ENCODE assay signal across 8 cellular contexts in the genomic region with DNA sequence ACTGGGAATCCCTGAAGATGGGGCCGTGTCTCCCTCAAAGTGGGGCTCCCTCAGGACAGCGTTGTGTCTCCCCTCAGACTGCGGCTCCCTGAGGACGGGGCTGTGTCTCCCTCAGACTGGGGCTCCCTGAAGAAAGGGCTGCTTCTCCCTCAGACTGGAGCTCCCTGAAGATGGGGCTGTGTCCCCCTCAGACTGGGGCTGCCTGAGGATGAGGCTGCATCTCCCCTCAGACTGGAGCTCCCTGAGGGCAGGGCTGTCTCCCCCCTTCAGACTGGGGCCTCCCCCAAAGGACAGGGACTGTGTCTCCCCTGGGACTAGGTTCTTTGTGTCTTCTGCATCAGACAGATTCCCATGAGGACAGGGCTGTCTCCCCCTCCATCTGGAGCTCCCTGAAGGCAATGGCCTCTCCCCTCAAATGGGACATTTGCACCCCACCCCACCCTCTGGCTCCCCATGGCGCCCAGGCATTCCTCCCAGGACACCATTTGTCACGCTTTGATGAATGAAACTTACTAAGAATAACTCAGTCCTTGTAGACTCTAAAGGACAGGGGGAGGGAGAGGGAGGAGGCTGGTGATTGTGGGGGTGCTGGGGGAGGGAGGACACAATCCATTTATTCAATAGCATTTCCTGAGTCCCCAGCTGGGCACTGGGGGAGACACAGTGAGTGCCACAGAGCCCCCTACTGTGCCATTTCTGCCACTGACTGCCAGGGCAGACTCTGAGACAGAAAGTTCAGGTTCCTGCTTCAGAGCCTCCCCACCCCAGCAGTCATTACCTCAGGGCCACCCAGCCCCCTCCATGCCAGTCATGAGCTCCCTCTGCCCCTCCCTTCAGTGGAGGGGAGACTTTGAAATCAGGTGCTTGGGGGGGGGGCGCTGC.
DNase-seq lines count a peak whose midpoint lies in the region; ATAC-seq and TF ChIP-seq lines count a peak whose summit lies in the region.

No MANE protein-coding gene starts in this region.

- no peak overlapping the region for H3K27ac ChIP-seq in GM23338 (ENCODE audit: low read depth)
- peak overlapping the region; percentile 91 for H3K27ac ChIP-seq in right cardiac atrium (ENCODE audit: low read length)

- no peak overlapping the region for H3K4me3 ChIP-seq in BJ (ENCODE audit: low read depth, low read length)
- no peak overlapping the region for H3K4me3 ChIP-seq in GM23338
- no peak overlapping the region for H3K4me3 ChIP-seq in right cardiac atrium (ENCODE audit: low read length)

- no peaks in the 10 kb centered on the region for H4K20me1 ChIP-seq in GM23338 (replicated peaks; ENCODE audit: insufficient read depth)

- H2AFZ ChIP-seq in GM23338, result no peak overlapping the region

- POLR2A ChIA-PET in BJ (lab: Charles Lee), result no interaction called here

- H3K4me1 ChIP-seq in GM23338 (ENCODE audit: insufficient read depth) (peaks cover 53% of the 10 kb centered on the region), right cardiac atrium (ENCODE audit: control insufficient read depth, insufficient read depth, low read length) (no peaks in the 10 kb centered on the region)

- no peak for DNase-seq in BJ (ENCODE audit: low read depth)
- DNase-seq in GM23338 (ENCODE audit: low spot score), result no peak
- peak; percentile 7 for DNase-seq in T1000 (lab: John Stamatoyannopoulos, UW)
- DNase-seq in right cardiac atrium, result peak; percentile 47 to 76 (median 68)

- no peaks in the 10 kb centered on the region for H3K79me2 ChIP-seq in GM23338 (replicated peaks; ENCODE audit: insufficient read depth)

- no peaks in the 10 kb centered on the region for H3K27me3 ChIP-seq in BJ (ENCODE audit: control insufficient read depth, insufficient read depth, low read length)
- peaks cover 30% of the 10 kb centered on the region for H3K27me3 ChIP-seq in GM23338 (ENCODE audit: insufficient read depth)
- no peaks in the 10 kb centered on the region for H3K27me3 ChIP-seq in right cardiac atrium (ENCODE audit: control insufficient read depth, insufficient read depth)

- peaks cover 15% of the 10 kb centered on the region for H3F3A ChIP-seq in GM23338 (replicated peaks; ENCODE audit: low read depth)

- H3K9me3 Mint-ChIP-seq in GM23338, result no peaks in the 10 kb centered on the region; the same call in 1 of the 3 replicates
- no peaks in the 10 kb centered on the region for H3K9me3 Mint-ChIP-seq in stimulated activated memory B cell treated with anti-CD40 and anti-IgM and Interleukin-4, amounts not matched to agents 10 μg/mL and 1 μg/mL and 100 μg/mL, for 72 hours

- peak overlapping the region; percentile 60 for H3K4me2 ChIP-seq in GM23338

- no peaks in the 10 kb centered on the region for H3K9me2 ChIP-seq in GM23338 (ENCODE audit: insufficient read depth)

- H3K27ac Mint-ChIP-seq in GM23338, result no peak overlapping the region
- no peak overlapping the region for H3K27ac Mint-ChIP-seq in stimulated activated memory B cell treated with anti-CD40 and anti-IgM and Interleukin-4, amounts not matched to agents 10 μg/mL and 1 μg/mL and 100 μg/mL, for 72 hours

- H3K36me3 Mint-ChIP-seq in GM23338 (ENCODE audit: low read depth), result no peaks in the 10 kb centered on the region; the same call in 2 of the 3 replicates
- no peaks in the 10 kb centered on the region for H3K36me3 Mint-ChIP-seq in stimulated activated memory B cell treated with anti-CD40 and anti-IgM and Interleukin-4, amounts not matched to agents 10 μg/mL and 1 μg/mL and 100 μg/mL, for 72 hours

- H3K9me3 ChIP-seq in right cardiac atrium (ENCODE audit: control insufficient read depth, low read length), result no peaks in the 10 kb centered on the region

- ATAC-seq in GM23338 (no peak), right cardiac atrium (peak; percentile 42 to 50), HG02870 (IDR thresholded peaks at IDR 0.05; ENCODE audit: unreplicated experiment) (no peak), GM21390 (IDR thresholded peaks at IDR 0.05; ENCODE audit: unreplicated experiment) (no peak), GM18511 (IDR thresholded peaks at IDR 0.05; ENCODE audit: unreplicated experiment) (no peak)
- ATAC-seq in stimulated activated memory B cell treated with anti-CD40 and anti-IgM and Interleukin-4, amounts not matched to agents 10 μg/mL and 1 μg/mL and 100 μg/mL, for 72 hours, result no peak

- peaks cover 70% of the 10 kb centered on the region for H3K4me1 Mint-ChIP-seq in GM23338
- peaks cover 28% of the 10 kb centered on the region for H3K4me1 Mint-ChIP-seq in stimulated activated memory B cell treated with anti-CD40 and anti-IgM and Interleukin-4, amounts not matched to agents 10 μg/mL and 1 μg/mL and 100 μg/mL, for 72 hours

- TF ChIP-seq CTCF in BJ (IDR thresholded peaks at IDR 0.05; ENCODE audit: insufficient read depth, low read depth, low read length) (0 out of 2 replicates have a peak, but pooled peaks have one; percentile 30), GM23338 (conservative IDR thresholded peaks at IDR 0.05; ENCODE audit: low read depth in 2 of 2) (peak; percentile 17 to 34; a peak in 3 of 4 replicates)

- 60% methylated on average over 7 of the region's 7 CpGs for WGBS in right cardiac atrium

- peaks cover 26% of the 10 kb centered on the region for H3K27me3 Mint-ChIP-seq in GM23338 (ENCODE audit: insufficient read depth, low read depth, poor library complexity)
- H3K27me3 Mint-ChIP-seq in stimulated activated memory B cell treated with anti-CD40 and anti-IgM and Interleukin-4, amounts not matched to agents 10 μg/mL and 1 μg/mL and 100 μg/mL, for 72 hours, result peaks cover 69% of the 10 kb centered on the region

- H3K4me3 Mint-ChIP-seq in GM23338, result no peak overlapping the region
- H3K4me3 Mint-ChIP-seq in stimulated activated memory B cell treated with anti-CD40 and anti-IgM and Interleukin-4, amounts not matched to agents 10 μg/mL and 1 μg/mL and 100 μg/mL, for 72 hours, result no peak overlapping the region

- CTCF ChIA-PET in BJ (lab: Yijun Ruan, JAX), result interaction anchor here (0.7 to 4.2 kb wide), 8 partner anchors 9 to 235 kb away, joined by 3 to 17 read pairs (median 3); a partner anchor contains a TSS

- H3K36me3 ChIP-seq in BJ (ENCODE audit: control insufficient read depth, insufficient read depth, low read length), result no peaks in the 10 kb centered on the region
- no peaks in the 10 kb centered on the region for H3K36me3 ChIP-seq in GM23338 (ENCODE audit: insufficient read depth)

- intact Hi-C loops in right cardiac atrium (cut with DNase I), result loop anchor here (5.0 to 10.0 kb wide), 4 partner anchors 57 to 233 kb away; a partner anchor contains a TSS

TF ChIP-seq in GM23338, 12 proteins besides CTCF, POLR2A, EP300 and RAD21 (continues in another document):
- no peak for TF ChIP-seq EZH2phosphoT487 (IDR thresholded peaks at IDR 0.05; ENCODE audit: unreplicated experiment)
- TF ChIP-seq EZH2 (IDR thresholded peaks at IDR 0.05; ENCODE audit: low read depth, unreplicated experiment), result no peak
- TF ChIP-seq STAT1 (IDR thresholded peaks at IDR 0.05; ENCODE audit: unreplicated experiment), result no peak

Comparison
In these comparisons a context has a peak if more than half of its experiments do, and no peak if none do; other contexts are left out.
1. DNase-seq: peak in T1000 (single experiment) and right cardiac atrium (3 of 3); none in BJ (single experiment) and GM23338 (single experiment).
2. ATAC-seq: peak in right cardiac atrium (2 of 2); none in GM23338 (single experiment), HG02870 (single experiment), stimulated activated memory B cell treated with anti-CD40 and anti-IgM and Interleukin-4, amounts not matched to agents 10 μg/mL and 1 μg/mL and 100 μg/mL, for 72 hours (single experiment), GM21390 (single experiment) and GM18511 (single experiment).